ENCODE assay signal across 10 cellular contexts in genomic region chr10:67818323-67818722, GRCh38. TPM values are rescaled to one million over a fixed set of nuclear protein-coding genes. Genes with fewer than 3 reads are reported as not detected.
DNase-seq lines count a peak whose midpoint lies in the region; ATAC-seq and TF ChIP-seq lines count a peak whose summit lies in the region.
"Had no signal": no experiment of that assay in that cellular context is flagged by ENCODE, and none has a peak within 500 bp of the region (broad histone marks: within the 10 kb centered on the region; RNA-seq: fewer than 3 reads in every experiment).

No MANE protein-coding gene starts in this region.

- no peak overlapping the region for H3K4me3 ChIP-seq in upper lobe of right lung
- no peak overlapping the region for H3K4me3 ChIP-seq in CD8-positive, alpha-beta memory T cell (ENCODE audit: low read length)
- H3K4me3 ChIP-seq: SJCRH30 had no signal

- peaks cover 9 to 14% of the 10 kb centered on the region in 2 donors for H3K27me3 Mint-ChIP-seq in CD8-positive, alpha-beta memory T cell

- no peaks in the 10 kb centered on the region for H3K36me3 ChIP-seq in upper lobe of right lung
- no peaks in the 10 kb centered on the region for H3K36me3 ChIP-seq in CD8-positive, alpha-beta memory T cell (ENCODE audit: insufficient read depth, low read length)
- H3K36me3 ChIP-seq: SJCRH30 had no signal

- H3K27me3 ChIP-seq in upper lobe of right lung = no peaks in the 10 kb centered on the region
- H3K27me3 ChIP-seq in CD8-positive, alpha-beta memory T cell (ENCODE audit: insufficient read depth, low read length, poor library complexity, severe bottlenecking) = no peaks in the 10 kb centered on the region
- H3K27me3 ChIP-seq: SJCRH30 had no signal

- H3K36me3 Mint-ChIP-seq in CD8-positive, alpha-beta memory T cell = no peaks in the 10 kb centered on the region

- no peak for ATAC-seq in upper lobe of right lung

- CTCF ChIA-PET in CD8-positive, alpha-beta memory T cell (lab: Charles Lee) = no interaction called here

- H3K4me3 Mint-ChIP-seq in CD8-positive, alpha-beta memory T cell = no peak overlapping the region

- DNase-seq in EH (ENCODE audit: low read depth) (peak; percentile 31), M059J (ENCODE audit: low read depth) (peak; percentile 86), kidney tubule cell (ENCODE audit: low spot score) (peak; percentile 97), upper lobe of right lung (no peak), GDM1 (lab: John Stamatoyannopoulos, UW) (no peak)
- DNase-seq in activated naive CD4-positive, alpha-beta T cell treated with Interleukin-2 at 50 U/mL for 16 hours = no peak
- DNase-seq in CD8-positive, alpha-beta memory T cell = no peak
- DNase-seq: SJCRH30; stimulated activated CD4-positive, alpha-beta T cell treated with anti-CD3 and anti-CD28 coated beads, Interleukin-4, amount 100 ng/mL, for 1 hour had no signal

- TF ChIP-seq CTCF in VCaP (conservative IDR thresholded peaks at IDR 0.05) (no peak), upper lobe of right lung (IDR thresholded peaks at IDR 0.05) (no peak)

- no peaks in the 10 kb centered on the region for H3K9me3 ChIP-seq in upper lobe of right lung
- no peaks in the 10 kb centered on the region for H3K9me3 ChIP-seq in CD8-positive, alpha-beta memory T cell (ENCODE audit: low read length)
- H3K9me3 ChIP-seq: SJCRH30 had no signal

- H3K9me3 Mint-ChIP-seq in CD8-positive, alpha-beta memory T cell = no peaks in the 10 kb centered on the region

- POLR2A ChIA-PET in CD8-positive, alpha-beta memory T cell (lab: Charles Lee) = no interaction called here

- intact Hi-C loops in upper lobe of right lung (cut with DNase I) = no loop called here

- no peaks in the 10 kb centered on the region for H3K4me1 ChIP-seq in upper lobe of right lung
- no peaks in the 10 kb centered on the region for H3K4me1 ChIP-seq in CD8-positive, alpha-beta memory T cell (ENCODE audit: insufficient read depth, low read length)
- H3K4me1 ChIP-seq: SJCRH30 had no signal

- H3K4me1 Mint-ChIP-seq in CD8-positive, alpha-beta memory T cell = no peaks in the 10 kb centered on the region

- no peak overlapping the region for H3K27ac Mint-ChIP-seq in CD8-positive, alpha-beta memory T cell

- H3K27ac ChIP-seq in VCaP (peak overlapping the region; percentile 5; the same call in 1 of the 2 replicates), upper lobe of right lung (no peak overlapping the region)
- no peak overlapping the region for H3K27ac ChIP-seq in CD8-positive, alpha-beta memory T cell (ENCODE audit: low read depth, low read length)
- H3K27ac ChIP-seq: SJCRH30 had no signal

RNA-seq across cellular contexts. Expression of gene DNAJC12, which starts 19.7 kb away (rescaled TPM):
- total RNA-seq in M059J (2014; rRNA removed; shearing (Covaris generic)) = 2.4 and 3.4 TPM in 2 replicates
- 1.6 TPM for total RNA-seq in upper lobe of right lung
- 10 to 100 TPM; 12.7 to 12.9 TPM for total RNA-seq in CD8-positive, alpha-beta memory T cell
- polyA plus RNA-seq in CD8-positive, alpha-beta memory T cell = not detected

Comparison
In these comparisons a context has a peak if more than half of its experiments do, and no peak if none do; other contexts are left out.
1. DNase-seq: peak in EH (single experiment), M059J (single experiment) and kidney tubule cell (single experiment); none in activated naive CD4-positive, alpha-beta T cell treated with Interleukin-2 at 50 U/mL for 16 hours (single experiment), upper lobe of right lung (single experiment), GDM1 (single experiment) and CD8-positive, alpha-beta memory T cell (0 of 5).